In the genomic region with DNA sequence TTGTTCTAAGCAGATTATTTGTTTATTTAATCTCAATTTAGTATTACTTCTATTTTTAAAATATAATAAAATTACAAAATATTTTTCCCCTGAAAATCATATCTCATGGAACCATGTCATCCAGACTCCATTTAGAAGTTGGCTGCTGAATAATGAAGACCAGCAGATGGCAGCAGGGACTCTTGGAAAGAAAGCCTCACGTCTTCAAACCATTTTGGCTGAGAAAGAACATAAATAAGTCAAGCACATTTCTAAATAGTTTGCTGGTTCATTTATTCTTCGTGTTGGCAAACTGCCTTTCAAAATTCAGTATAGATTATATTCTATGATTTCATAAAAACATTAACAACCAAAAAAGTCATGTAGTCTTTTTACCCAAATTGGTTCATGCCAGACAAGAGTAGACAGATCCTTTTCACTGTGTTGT, we compare ENCODE assay signal across 9 cellular contexts.
DNase-seq lines count a peak whose midpoint lies in the region; ATAC-seq, FAIRE-seq and TF ChIP-seq lines count a peak whose summit lies in the region.
"Had no signal": no experiment of that assay in that cellular context is flagged by ENCODE, and none has a peak within 500 bp of the region (broad histone marks: within the 10 kb centered on the region; RNA-seq: fewer than 3 reads in every experiment).

No MANE protein-coding gene starts in this region.

- H3K4me1 ChIP-seq in psoas muscle = peaks cover 11% of the 10 kb centered on the region

- WGBS in psoas muscle, 3 donors = 0 to 2% (median 1%) methylated on average over 2 of the region's 2 CpGs

- no peak overlapping the region for H3K4me3 ChIP-seq in psoas muscle

- FAIRE-seq in GM18507 (lab: Jason Lieb, UNC) = peak; percentile 67

- intact Hi-C loops in psoas muscle (cut with DNase I) = loop anchor here (2.0 to 10.0 kb wide), 5 partner anchors 71 to 573 kb away; partner anchors contain the start of gene RCAN2 (in 2 of the 2)

- H3K9me3 ChIP-seq in psoas muscle = no peaks in the 10 kb centered on the region

- peak; percentile 57 to 85 (median 70) for ATAC-seq in psoas muscle
- ATAC-seq in HG03097 (IDR thresholded peaks at IDR 0.05; ENCODE audit: low FRiP score, unreplicated experiment) = no peak
- no peak for ATAC-seq in GM21576 (IDR thresholded peaks at IDR 0.05; ENCODE audit: unreplicated experiment)

- DNase-seq in GM18507 (ENCODE audit: extremely low spot score, insufficient read length, low read depth) (peak; percentile 5), NCI-H2171 treated with DMSO at 0.1 percent for 48 hours (lab: John Stamatoyannopoulos, UW) (peak; percentile 47), glomerular endothelial cell (ENCODE audit: extremely low read depth, low read depth, low spot score) (peak; percentile 39), psoas muscle (no peak)
- peak; percentile 27 to 40 for DNase-seq in activated CD4-positive, alpha-beta T cell treated with anti-CD3 and anti-CD28 coated beads, Interleukin-2, amount 50 U/mL, for 48 hours
- DNase-seq: naive B cell had no signal

- H3K27me3 ChIP-seq in psoas muscle (ENCODE audit: insufficient read depth in 3 of 3, low read length in 2 of 3) = no peaks in the 10 kb centered on the region

- TF ChIP-seq CTCF in C4-2B (conservative IDR thresholded peaks at IDR 0.05) = peak; percentile 90
- peak; percentile 82 for TF ChIP-seq CTCF in psoas muscle (IDR thresholded peaks at IDR 0.05)

- no peak overlapping the region for H3K27ac ChIP-seq in C4-2B
- H3K27ac ChIP-seq in psoas muscle = no peak overlapping the region

- H3K36me3 ChIP-seq in psoas muscle (ENCODE audit: insufficient read depth in 1 of 2, low read depth in 1 of 2) = no peaks in the 10 kb centered on the region

Comparison
In these comparisons a context has a peak if more than half of its experiments do, and no peak if none do; other contexts are left out.
1. DNase-seq: peak in GM18507 (single experiment), NCI-H2171 treated with DMSO at 0.1 percent for 48 hours (single experiment), activated CD4-positive, alpha-beta T cell treated with anti-CD3 and anti-CD28 coated beads, Interleukin-2, amount 50 U/mL, for 48 hours (2 of 2) and glomerular endothelial cell (single experiment); none in psoas muscle (0 of 2).
2. ATAC-seq: peak in psoas muscle (4 of 4); none in HG03097 (single experiment) and GM21576 (single experiment).